Comparison of ENCODE assay signal across 1 cellular context in genomic region chr12:46174061-46174662, GRCh38.
TF ChIP-seq lines count a peak whose summit lies in the region.

No MANE protein-coding gene starts in this region.

TF ChIP-seq in GM12878, 131 proteins besides CTCF, POLR2A, EP300 and RAD21 (continued from another document):
- TF ChIP-seq IRF3 (IDR thresholded peaks at IDR 0.05) (0 out of 2 replicates have a peak, but pooled peaks have one; percentile 25), BCL11A (IDR thresholded peaks at IDR 0.05; ENCODE audit: low read depth, low read length) (peak; percentile 60; the same call in 1 of the 2 replicates), ZNF687 (IDR thresholded peaks at IDR 0.05) (peak; percentile 41; the same call in 1 of the 2 replicates), EZH2 (IDR thresholded peaks at IDR 0.05; ENCODE audit: borderline replicate concordance, control insufficient read depth, low read depth, low read length) (no peak), BRCA1 (IDR thresholded peaks at IDR 0.05; ENCODE audit: low read depth, low read length) (no peak), NBN (IDR thresholded peaks at IDR 0.05) (peak; percentile 94), KDM1A (IDR thresholded peaks at IDR 0.05; ENCODE audit: borderline replicate concordance) (no peak), PAX5 (IDR thresholded peaks at IDR 0.05; ENCODE audit: borderline replicate concordance, low read depth, low read length) (0 out of 2 replicates have a peak, but pooled peaks have one; percentile 16), YY1 (IDR thresholded peaks at IDR 0.05; ENCODE audit: low read depth, low read length) (no peak), SPI1 (IDR thresholded peaks at IDR 0.05; ENCODE audit: borderline replicate concordance, insufficient read depth, low read depth, low read length) (peak; percentile 87), NR2F1 (conservative IDR thresholded peaks at IDR 0.05) (peak; percentile 83), ESRRA (IDR thresholded peaks at IDR 0.05; ENCODE audit: low read length) (no peak), ZNF384 (IDR thresholded peaks at IDR 0.05; ENCODE audit: borderline replicate concordance, low read depth, low read length) (no peak), RELA (IDR thresholded peaks at IDR 0.05; ENCODE audit: borderline replicate concordance, partially characterized antibody) (peak; percentile 14), CREB1 (IDR thresholded peaks at IDR 0.05; ENCODE audit: low read depth) (peak; percentile 30; the same call in 1 of the 2 replicates), CHD1 (IDR thresholded peaks at IDR 0.05; ENCODE audit: low read depth, low read length) (no peak), PKNOX1 (IDR thresholded peaks at IDR 0.05) (peak; percentile 33; the same call in 1 of the 2 replicates), ZNF217 (IDR thresholded peaks at IDR 0.05) (no peak), JUNB (IDR thresholded peaks at IDR 0.05) (no peak; the same call in 1 of the 2 replicates)
